8 cellular contexts compared by ENCODE assay signal in genomic region chr17:48678141-48678971, GRCh38. TPM values are rescaled to one million over a fixed set of nuclear protein-coding genes. Genes with fewer than 3 reads are reported as not detected.
A peak's percentile ranks its signal among the peaks of the same experiment; 100 is the strongest.
DNase-seq lines count a peak whose midpoint lies in the region; ATAC-seq and TF ChIP-seq lines count a peak whose summit lies in the region.

No MANE protein-coding gene starts in this region.

- peak; percentile 73 for ATAC-seq in foreskin keratinocyte

- 6 to 21% methylated on average over 5 to 41 of the region's 41 CpGs for WGBS in testis, 2 donors

- POLR2A ChIA-PET in RWPE1 (lab: Yijun Ruan, JAX; ENCODE audit: low non-redundant PET): no interaction called here

- DNase-seq in GM12865 (ENCODE audit: low read depth): peak; percentile 78
- peak; percentile 66 for DNase-seq in HuH-7.5 (ENCODE audit: low spot score)
- DNase-seq in RWPE1 (ENCODE audit: low spot score): peak; percentile 66
- peak; percentile 54 for DNase-seq in activated T-helper 9 cell treated with anti-CD3 and anti-CD28 coated beads, Interleukin-2, amount 50 U/mL, for 16 hours (ENCODE audit: low read depth)
- peak; percentile 32 to 56 for DNase-seq in foreskin keratinocyte
- DNase-seq in testis: peak; percentile 75
- DNase-seq in dedifferentiated amniotic fluid mesenchymal stem cell (ENCODE audit: extremely low spot score): no peak

- H3K4me1 ChIP-seq in foreskin keratinocyte: no peaks in the 10 kb centered on the region
- no peaks in the 10 kb centered on the region for H3K4me1 ChIP-seq in neutrophil (ENCODE audit: control insufficient read depth in 1 of 2, insufficient read depth in 1 of 2, low read depth in 1 of 2, low read length in 1 of 2)
- H3K4me1 ChIP-seq in testis: no peaks in the 10 kb centered on the region

- TF ChIP-seq CTCF in GM12865 (IDR thresholded peaks at IDR 0.05; ENCODE audit: insufficient read depth, low read depth, low read length, missing control alignments) (peak; percentile 94), RWPE1 (conservative IDR thresholded peaks at IDR 0.05; ENCODE audit: low read depth) (peak; percentile 87), foreskin keratinocyte (conservative IDR thresholded peaks at IDR 0.05) (peak; percentile 94), neutrophil (IDR thresholded peaks at IDR 0.05) (peak; percentile 55), testis (IDR thresholded peaks at IDR 0.05) (peak; percentile 69 to 90 (median 81))

- intact Hi-C loops in testis (cut with DNase I; ENCODE audit: low total_unique reads): no loop called here

- CTCF ChIA-PET in RWPE1 (lab: Yijun Ruan, JAX): interaction anchor here (0.6 to 2.0 kb wide), 24 partner anchors 10 to 370 kb away, joined by 3 to 12 read pairs (median 4); partner anchors contain the start of genes ATP5MC1 and PRAC2

- H3K9me3 ChIP-seq in neutrophil (no peaks in the 10 kb centered on the region), testis (no peaks in the 10 kb centered on the region)

- H3K27ac ChIP-seq in RWPE1: no peak overlapping the region
- H3K27ac ChIP-seq in foreskin keratinocyte: no peak overlapping the region
- no peak overlapping the region for H3K27ac ChIP-seq in neutrophil
- no peak overlapping the region for H3K27ac ChIP-seq in testis

- H3K27me3 ChIP-seq in foreskin keratinocyte (peaks cover 75% of the 10 kb centered on the region), neutrophil (peaks cover 100% of the 10 kb centered on the region), testis (no peaks in the 10 kb centered on the region)

- H3K4me3 ChIP-seq in GM12865 (ENCODE audit: low read depth, low read length) (peak overlapping the region; percentile 8), neutrophil (ENCODE audit: low read depth in 1 of 2, low read length in 1 of 2) (no peak overlapping the region), testis (peak overlapping the region in 1 of 2 donors; percentile 43)

- H3K36me3 ChIP-seq in neutrophil: no peaks in the 10 kb centered on the region
- H3K36me3 ChIP-seq in testis (ENCODE audit: low read depth, missing control alignments): no peaks in the 10 kb centered on the region

- TF ChIP-seq POLR2A in testis (IDR thresholded peaks at IDR 0.05): no peak

RNA-seq across cellular contexts. Expression of gene PRAC1, which starts 44.0 kb away (rescaled TPM):
- total RNA-seq in foreskin keratinocyte: not detected in 2 replicates
- not detected in 2 replicates for polyA plus RNA-seq in foreskin keratinocyte
- total RNA-seq in testis: not detected
- polyA plus RNA-seq in testis (ENCODE audit: insufficient read depth, low read depth, low replicate concordance): not detected

RNA-seq across cellular contexts. Expression of gene PRAC2, which starts 44.6 kb away (rescaled TPM):
- total RNA-seq in foreskin keratinocyte (not detected in 2 replicates), testis (1 to 10 TPM; 2.6 to 3.2 TPM)
- polyA plus RNA-seq in foreskin keratinocyte (not detected in 2 replicates), testis (ENCODE audit: insufficient read depth, low read depth, low replicate concordance) (0.86 TPM)

RNA-seq across cellular contexts. Expression of gene HOXB13, which starts 50.2 kb away (rescaled TPM):
- not detected in 2 replicates for total RNA-seq in foreskin keratinocyte
- polyA plus RNA-seq in foreskin keratinocyte: not detected in 2 replicates
- total RNA-seq in testis: under 1 TPM in 1 of 2 donors, not detected in 1; 0.24 TPM
- not detected for polyA plus RNA-seq in testis (ENCODE audit: insufficient read depth, low read depth, low replicate concordance)

RNA-seq across cellular contexts. Expression of gene HOXB9, which starts 52.2 kb away (rescaled TPM):
- total RNA-seq in foreskin keratinocyte (not detected in 2 replicates), testis (under 1 TPM; 0.31 to 0.94 TPM)
- polyA plus RNA-seq in foreskin keratinocyte (not detected in 2 replicates), testis (ENCODE audit: insufficient read depth, low read depth, low replicate concordance) (0.76 TPM)
